In genomic region chr19:38293281-38293680, GRCh38 we compare ENCODE assay signal across 1 cellular context.
TF ChIP-seq lines count a peak whose summit lies in the region.

No MANE protein-coding gene starts in this region.

TF ChIP-seq in WTC11, 78 proteins besides CTCF, POLR2A, EP300 and RAD21:
- TF ChIP-seq, protein P1, sequence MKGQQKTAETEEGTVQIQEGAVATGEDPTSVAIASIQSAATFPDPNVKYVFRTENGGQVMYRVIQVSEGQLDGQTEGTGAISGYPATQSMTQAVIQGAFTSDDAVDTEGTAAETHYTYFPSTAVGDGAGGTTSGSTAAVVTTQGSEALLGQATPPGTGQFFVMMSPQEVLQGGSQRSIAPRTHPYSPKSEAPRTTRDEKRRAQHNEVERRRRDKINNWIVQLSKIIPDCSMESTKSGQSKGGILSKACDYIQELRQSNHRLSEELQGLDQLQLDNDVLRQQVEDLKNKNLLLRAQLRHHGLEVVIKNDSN (CRISPR knock-in tag; IDR thresholded peaks at IDR 0.05) = no peak
